24 cellular contexts compared by ENCODE assay signal in the genomic region with DNA sequence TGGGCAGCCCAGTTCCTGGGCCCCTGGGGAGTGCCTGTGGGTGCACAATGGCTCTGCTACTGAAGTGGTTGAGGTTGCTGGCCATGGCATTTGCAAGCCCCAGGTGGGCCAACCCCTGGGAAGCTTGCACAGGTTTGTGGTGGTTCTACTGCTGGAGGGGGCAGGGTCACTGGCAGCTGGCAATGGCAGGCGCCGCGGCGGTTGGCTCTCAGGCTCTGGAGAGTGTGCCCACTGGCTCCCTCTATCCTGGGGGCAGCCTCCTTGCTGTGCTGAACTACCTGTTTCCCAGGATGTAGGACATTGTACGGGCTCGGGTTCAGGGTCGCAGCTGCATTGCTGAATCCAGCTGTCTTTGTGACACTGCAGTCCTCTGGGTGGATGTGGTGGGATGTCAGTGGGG.
"Had no signal": no experiment of that assay in that cellular context is flagged by ENCODE, and none has a peak within 500 bp of the region (broad histone marks: within the 10 kb centered on the region; RNA-seq: fewer than 3 reads in every experiment).

No MANE protein-coding gene starts in this region.

- H3K36me3 ChIP-seq: esophagus muscularis mucosa, esophagus squamous epithelium, gastrocnemius medialis, gastroesophageal sphincter, heart left ventricle, heart right ventricle had no signal

- H3K27me3 ChIP-seq: foreskin keratinocyte, gastrocnemius medialis had no signal

- H3K4me3 ChIP-seq: coronary artery, dorsolateral prefrontal cortex, esophagus muscularis mucosa, esophagus squamous epithelium, gastrocnemius medialis, gastroesophageal sphincter, heart left ventricle, heart right ventricle had no signal

- ATAC-seq: effector memory CD8-positive, alpha-beta T cell; esophagus mucosa; foreskin keratinocyte; gastrocnemius medialis; gastroesophageal sphincter; heart left ventricle; heart right ventricle had no signal

- H3K4me3 Mint-ChIP-seq: dendritic cell treated with granulocyte-macrophage colony-stimulating factor and Interleukin-4, amounts not matched to agents 40 ng/mL and 50 ng/mL, for 4 days; effector memory CD8-positive, alpha-beta T cell; endodermal cell had no signal

- DNase-seq: cortex of kidney; dermis blood vessel endothelial cell; dorsolateral prefrontal cortex; effector CD4-positive, alpha-beta T cell; effector CD8-positive, alpha-beta T cell; effector memory CD4-positive, alpha-beta T cell; effector memory CD8-positive, alpha-beta T cell; endodermal cell; erythroblast; esophagus squamous epithelium; foreskin fibroblast; foreskin keratinocyte; foreskin melanocyte; gastrocnemius medialis; glutamatergic neuron; head of caudate nucleus; heart left ventricle; heart right ventricle had no signal

- H3K4me1 ChIP-seq: esophagus muscularis mucosa, gastrocnemius medialis, heart right ventricle had no signal

- H3K27ac Mint-ChIP-seq: dendritic cell treated with granulocyte-macrophage colony-stimulating factor and Interleukin-4, amounts not matched to agents 40 ng/mL and 50 ng/mL, for 4 days; effector memory CD8-positive, alpha-beta T cell; endodermal cell had no signal

- H3K27ac ChIP-seq: coronary artery, dorsolateral prefrontal cortex, epithelial cell of prostate, esophagus muscularis mucosa, esophagus squamous epithelium, foreskin keratinocyte, gastrocnemius medialis, gastroesophageal sphincter, heart left ventricle, heart right ventricle had no signal
